In genomic region chr6:121521164-121521555, GRCh38 we compare ENCODE assay signal across 24 cellular contexts.
DNase-seq lines count a peak whose midpoint lies in the region; ATAC-seq, FAIRE-seq and TF ChIP-seq lines count a peak whose summit lies in the region.
"Had no signal": no experiment of that assay in that cellular context is flagged by ENCODE, and none has a peak within 500 bp of the region (broad histone marks: within the 10 kb centered on the region; RNA-seq: fewer than 3 reads in every experiment).

No MANE protein-coding gene starts in this region.

- DNase-seq in SK-N-SH (no peak), endothelial cell of umbilical vein (ENCODE audit: low read depth, low spot score) (no peak), neural progenitor cell (ENCODE audit: low spot score) (peak; percentile 11), aorta (no peak), HUDEP-2 (lab: John Stamatoyannopoulos, UW; ENCODE audit: unreplicated experiment in 76 of 76) (no peak)
- DNase-seq: activated CD4-positive, alpha-beta T cell treated with anti-CD3 and anti-CD28 coated beads, Interleukin-2, amount 10 ng/mL, durations not matched to agents 7 days and 5 days; activated CD8-positive, alpha-beta memory T cell treated with anti-CD3 and anti-CD28 coated beads, Interleukin-2, amount 50 U/mL, for 4 hours; activated gamma-delta T cell treated with Interleukin-2 at 50 U/mL for 16 hours; anterior cingulate cortex; MV-4-11; NCI-H1930; NK-92 treated with Interleukin-12 subunit alpha and Interleukin-12 subunit beta, amount 100 ng/mL, for 24 hours; posterior cingulate gyrus; small intestine had no signal

- FAIRE-seq in endothelial cell of umbilical vein (lab: Jason Lieb, UNC): no peak
- FAIRE-seq: GM18507, H1, K562, small intestine, TTC549 had no signal

- peak overlapping the region; percentile 77 for H3K9ac ChIP-seq in SK-N-SH
- H3K9ac ChIP-seq in endothelial cell of umbilical vein (replicated peaks; ENCODE audit: extremely low read depth, insufficient read depth, low read length): peak overlapping the region; percentile 96
- no peak overlapping the region for H3K9ac ChIP-seq in neural progenitor cell

- H3K36me3 ChIP-seq in SK-N-SH (replicated peaks in 1 of 2; ENCODE audit: control insufficient read depth in 1 of 2, insufficient read depth in 2 of 2, low read length in 1 of 2) (no peaks in the 10 kb centered on the region), endothelial cell of umbilical vein (ENCODE audit: control insufficient read depth in 2 of 2, extremely low read depth in 1 of 2, insufficient read depth in 2 of 2, low read length in 2 of 2) (no peaks in the 10 kb centered on the region), neural progenitor cell (no peaks in the 10 kb centered on the region), aorta (ENCODE audit: control insufficient read depth in 1 of 2, insufficient read depth in 2 of 2, low read length in 1 of 2) (no peaks in the 10 kb centered on the region)

- no peaks in the 10 kb centered on the region for H3K9me3 Mint-ChIP-seq in neural progenitor cell
- H3K9me3 Mint-ChIP-seq: activated CD4-positive, alpha-beta T cell treated with anti-CD3 and anti-CD28 coated beads, Interleukin-2, amount 10 ng/mL, durations not matched to agents 7 days and 5 days had no signal

- WGBS in SK-N-SH (ENCODE audit: low lambda C conversion rate): 92% methylated on average over 2 of the region's 2 CpGs
- 4 to 6% methylated on average over 2 of the region's 2 CpGs for WGBS in aorta, 2 donors

- TF ChIP-seq CTCF in SK-N-SH (IDR thresholded peaks at IDR 0.05) (no peak), endothelial cell of umbilical vein (IDR thresholded peaks at IDR 0.05; ENCODE audit: extremely low read depth in 1 of 2, insufficient read depth in 1 of 2, low read depth in 1 of 2, low read length in 2 of 2) (no peak), neural progenitor cell (IDR thresholded peaks at IDR 0.05) (no peak)

- H3K4me1 Mint-ChIP-seq in neural progenitor cell: peaks cover 24% of the 10 kb centered on the region
- H3K4me1 Mint-ChIP-seq: activated CD4-positive, alpha-beta T cell treated with anti-CD3 and anti-CD28 coated beads, Interleukin-2, amount 10 ng/mL, durations not matched to agents 7 days and 5 days had no signal

- no peaks in the 10 kb centered on the region for H3K9me1 ChIP-seq in endothelial cell of umbilical vein (replicated peaks; ENCODE audit: control insufficient read depth, extremely low read depth, insufficient read depth, low read length)

- TF ChIP-seq EP300 in SK-N-SH (IDR thresholded peaks at IDR 0.05; ENCODE audit: borderline replicate concordance in 1 of 2, low read depth in 1 of 2, low read length in 1 of 2): no peak

- H3K4me1 ChIP-seq in SK-N-SH (ENCODE audit: control insufficient read depth in 1 of 2, insufficient read depth in 2 of 2, low read depth in 1 of 2, low read length in 1 of 2) (peaks cover 0 to 38% of the 10 kb centered on the region in 2 experiments; a peak in 3 of 4 replicates), endothelial cell of umbilical vein (ENCODE audit: control insufficient read depth, extremely low read depth, insufficient read depth, low read length) (peaks cover 58% of the 10 kb centered on the region), neural progenitor cell (no peaks in the 10 kb centered on the region), aorta (ENCODE audit: control insufficient read depth in 1 of 2, insufficient read depth in 2 of 2, low read length in 2 of 2) (peaks cover 5 to 15% of the 10 kb centered on the region in 2 donors)

- ATAC-seq in SK-N-SH treated with all-trans-retinoic acid at 6 μM for 48 hours: no peak
- no peak for ATAC-seq in aorta (ENCODE audit: low FRiP score)
- ATAC-seq in GM21423 (IDR thresholded peaks at IDR 0.05; ENCODE audit: unreplicated experiment): no peak
- no peak for ATAC-seq in HG03045 (IDR thresholded peaks at IDR 0.05; ENCODE audit: unreplicated experiment)
- ATAC-seq: K562 had no signal

- H3K27ac Mint-ChIP-seq in neural progenitor cell: no peak overlapping the region
- H3K27ac Mint-ChIP-seq: activated CD4-positive, alpha-beta T cell treated with anti-CD3 and anti-CD28 coated beads, Interleukin-2, amount 10 ng/mL, durations not matched to agents 7 days and 5 days had no signal

- H3K4me2 ChIP-seq in SK-N-SH (peak overlapping the region; percentile 49; the same call in 1 of the 2 replicates), endothelial cell of umbilical vein (ENCODE audit: insufficient read depth, low read length) (peak overlapping the region; percentile 75), neural progenitor cell (no peak overlapping the region)

- peak overlapping the region; percentile 26; the same call in 1 of the 2 replicates for H2AFZ ChIP-seq in SK-N-SH (ENCODE audit: low read depth)
- H2AFZ ChIP-seq in endothelial cell of umbilical vein (ENCODE audit: low read depth, low read length): no peak overlapping the region
- H2AFZ ChIP-seq in neural progenitor cell (replicated peaks): no peak overlapping the region

- H4K20me1 ChIP-seq in SK-N-SH (ENCODE audit: insufficient read depth) (no peaks in the 10 kb centered on the region), endothelial cell of umbilical vein (replicated peaks; ENCODE audit: control insufficient read depth, extremely low read depth, insufficient read depth, low read length) (no peaks in the 10 kb centered on the region), neural progenitor cell (ENCODE audit: low read depth) (no peaks in the 10 kb centered on the region)

- H3K27ac ChIP-seq in SK-N-SH (ENCODE audit: low read depth in 2 of 2, low read length in 1 of 2) (peak overlapping the region in 1 of 2 experiments; percentile 97; a peak in 2 of 4 replicates), endothelial cell of umbilical vein (ENCODE audit: insufficient read depth, low read depth, low read length) (peak overlapping the region; percentile 100), neural progenitor cell (no peak overlapping the region), aorta (ENCODE audit: low read depth in 1 of 2, low read length in 2 of 2) (peak overlapping the region; percentile 96 to 97)
- H3K27ac ChIP-seq: 22Rv1, C4-2B, HL-60 had no signal

- H3F3A ChIP-seq in SK-N-SH (replicated peaks; ENCODE audit: insufficient read depth): peaks cover 44% of the 10 kb centered on the region
- H3F3A ChIP-seq in neural progenitor cell (ENCODE audit: low read depth): no peaks in the 10 kb centered on the region

- TF ChIP-seq RAD21 in SK-N-SH (IDR thresholded peaks at IDR 0.05; ENCODE audit: low read length): no peak

- no peak for TF ChIP-seq POLR2A in endothelial cell of umbilical vein (IDR thresholded peaks at IDR 0.05; ENCODE audit: low read depth, low read length)

- H3K79me2 ChIP-seq in SK-N-SH (ENCODE audit: insufficient read depth) (no peaks in the 10 kb centered on the region), endothelial cell of umbilical vein (ENCODE audit: control insufficient read depth, insufficient read depth, low read length) (no peaks in the 10 kb centered on the region), neural progenitor cell (ENCODE audit: low read depth) (no peaks in the 10 kb centered on the region)

- H3K9me3 ChIP-seq in SK-N-SH (no peaks in the 10 kb centered on the region), endothelial cell of umbilical vein (replicated peaks; ENCODE audit: control insufficient read depth, insufficient read depth, low read length) (no peaks in the 10 kb centered on the region), neural progenitor cell (ENCODE audit: low read depth) (no peaks in the 10 kb centered on the region), aorta (ENCODE audit: control insufficient read depth, low read length) (no peaks in the 10 kb centered on the region)

- CTCF ChIA-PET in SK-N-SH (lab: Yijun Ruan, JAX): no interaction called here
- CTCF ChIA-PET in endothelial cell of umbilical vein (lab: Charles Lee): interaction anchor here (0.6 to 3.4 kb wide), 7 partner anchors 10 to 328 kb away, joined by 3 to 41 read pairs (median 9); partner anchors contain the start of gene GJA1

- H3K4me3 ChIP-seq in SK-N-SH (ENCODE audit: low read depth in 2 of 2, low read length in 1 of 2) (no peak overlapping the region; a peak in 1 of 4 replicates), endothelial cell of umbilical vein (replicated peaks in 1 of 3; ENCODE audit: insufficient read depth in 1 of 3, low read depth in 1 of 3, low read length in 3 of 3) (no peak overlapping the region), neural progenitor cell (no peak overlapping the region), aorta (ENCODE audit: low read length in 2 of 2) (no peak overlapping the region)
- H3K4me3 ChIP-seq: K562 had no signal

- no peak overlapping the region for H3K4me3 Mint-ChIP-seq in neural progenitor cell
- H3K4me3 Mint-ChIP-seq: activated CD4-positive, alpha-beta T cell treated with anti-CD3 and anti-CD28 coated beads, Interleukin-2, amount 10 ng/mL, durations not matched to agents 7 days and 5 days had no signal

- no peaks in the 10 kb centered on the region for H3K27me3 ChIP-seq in SK-N-SH (ENCODE audit: insufficient read depth)
- no peaks in the 10 kb centered on the region for H3K27me3 ChIP-seq in endothelial cell of umbilical vein (ENCODE audit: control insufficient read depth in 2 of 2, insufficient read depth in 2 of 2, low read length in 2 of 2)
- H3K27me3 ChIP-seq in neural progenitor cell: no peaks in the 10 kb centered on the region
- no peaks in the 10 kb centered on the region for H3K27me3 ChIP-seq in aorta (ENCODE audit: control insufficient read depth in 1 of 2, insufficient read depth in 2 of 2, low read length in 1 of 2)

- dilution Hi-C loops in endothelial cell of umbilical vein (cut with MboI; ENCODE audit: extremely low pct_ligation_motif_present, low sequenced_read_pairs): no loop called here

- H3K36me3 Mint-ChIP-seq in neural progenitor cell: no peaks in the 10 kb centered on the region

- intact Hi-C loops in endothelial cell of umbilical vein (cut with micrococcal nuclease): loop anchor here (1.0 to 5.0 kb wide), 2 partner anchors 189 to 305 kb away; partner anchors contain the start of gene TBC1D32
- intact Hi-C loops in aorta (cut with DNase I): loop anchor here in 1 of 2 donors (5.0 kb wide), 1 partner anchor 84 kb away; the partner anchor contains the start of gene GJA1

- H3K27me3 Mint-ChIP-seq in neural progenitor cell (ENCODE audit: insufficient read depth, low read depth): no peaks in the 10 kb centered on the region
- H3K27me3 Mint-ChIP-seq: activated CD4-positive, alpha-beta T cell treated with anti-CD3 and anti-CD28 coated beads, Interleukin-2, amount 10 ng/mL, durations not matched to agents 7 days and 5 days had no signal

- TSS peak; percentile 59 for BruUV-seq in endothelial cell of umbilical vein (replicated peaks; lab: Mats Ljungman, UMichigan)

- POLR2A ChIA-PET in SK-N-SH (lab: Yijun Ruan, JAX) (no interaction called here), endothelial cell of umbilical vein (lab: Charles Lee) (interaction anchor here (0.5 to 4.5 kb wide), 2 partner anchors 84 to 330 kb away, joined by 3 to 94 read pairs; partner anchors contain the start of gene GJA1)

- no peaks in the 10 kb centered on the region for H3K9me2 ChIP-seq in SK-N-SH

TF ChIP-seq in SK-N-SH, 30 proteins besides CTCF, POLR2A, EP300 and RAD21 (continues in another document):
- TF ChIP-seq MXI1 (IDR thresholded peaks at IDR 0.05; ENCODE audit: low read depth, low read length): no peak

TF ChIP-seq in endothelial cell of umbilical vein, 7 proteins besides CTCF, POLR2A, EP300 and RAD21 (continues in another document):
- TF ChIP-seq JUN (IDR thresholded peaks at IDR 0.05; ENCODE audit: borderline replicate concordance, insufficient read depth, insufficient read length, low read depth) (no peak), POLR2AphosphoS5 (IDR thresholded peaks at IDR 0.05; ENCODE audit: insufficient read depth, low read depth, low read length) (no peak)
